ENCODE assay signal across 8 cellular contexts in the genomic region with DNA sequence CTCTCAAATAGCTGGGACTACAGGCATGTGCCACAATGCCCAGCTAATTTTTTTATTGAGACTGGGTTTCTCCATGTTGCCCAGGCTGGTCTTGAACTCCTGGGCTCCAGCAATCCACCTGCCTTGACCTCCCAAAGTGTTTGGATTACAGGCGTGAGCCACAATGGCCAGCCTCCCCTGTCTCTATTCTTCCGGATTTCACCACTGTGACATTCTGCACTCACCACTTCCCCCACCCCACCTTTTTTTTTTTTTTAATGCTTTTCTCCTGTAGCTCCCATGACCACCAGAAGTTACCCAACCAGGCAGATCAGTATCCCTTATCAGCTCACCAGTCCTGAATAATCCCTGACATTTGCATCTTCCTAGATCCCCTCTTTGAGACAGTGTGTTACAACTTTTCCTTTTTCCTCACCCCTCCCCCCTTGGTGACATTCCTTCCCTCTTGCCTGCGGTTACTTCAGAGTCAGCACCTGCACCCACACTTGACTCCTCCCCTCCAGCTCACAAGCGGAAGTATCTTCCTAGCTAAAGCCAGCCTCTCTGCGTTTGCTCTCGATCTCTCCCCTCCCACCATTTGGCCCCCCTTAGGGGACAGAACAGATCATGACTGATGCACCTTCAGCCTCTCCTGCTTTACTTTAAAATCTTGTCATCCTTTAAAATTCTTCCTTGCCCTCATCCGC. TPM values are rescaled to one million over a fixed set of nuclear protein-coding genes. Genes with fewer than 3 reads are reported as not detected.
DNase-seq lines count a peak whose midpoint lies in the region; ATAC-seq, FAIRE-seq and TF ChIP-seq lines count a peak whose summit lies in the region.

No MANE protein-coding gene starts in this region.

- H3K9me3 ChIP-seq in A549: no peaks in the 10 kb centered on the region

- TF ChIP-seq RAD21 in A549 (conservative IDR thresholded peaks at IDR 0.05 in 1 of 2, IDR thresholded peaks at IDR 0.05 in 1 of 2): peak in 1 of 2 experiments; percentile 36; a peak in 2 of 5 replicates

- 5% methylated on average over 7 of the region's 7 CpGs for WGBS in A549 (ENCODE audit: missing lambda C conversion rate)

- H3K4me2 ChIP-seq in A549: peak overlapping the region; percentile 71

- ATAC-seq in A549 (peak; percentile 88 to 95), GM19023 (IDR thresholded peaks at IDR 0.05; ENCODE audit: unreplicated experiment) (peak; percentile 72), HG03103 (IDR thresholded peaks at IDR 0.05; ENCODE audit: low read depth, unreplicated experiment) (peak; percentile 68)

- peak in 1 of 2 experiments; percentile 43; a peak in 2 of 5 replicates for TF ChIP-seq EP300 in A549 (IDR thresholded peaks at IDR 0.05)

- POLR2A ChIA-PET in A549 (lab: Yijun Ruan, JAX): interaction anchor here (0.8 to 5.5 kb wide), 13 partner anchors 12 to 220 kb away, joined by 3 to 119 read pairs (median 4); partner anchors contain the start of genes NMB, SEC11A and WDR73

- DNase-seq in A549 (ENCODE audit: low read depth in 1 of 2, low spot score in 1 of 2) (peak; percentile 88 to 93), NOMO-1 treated with dmso at 0.1 percent for 144 hours (lab: John Stamatoyannopoulos, UW; ENCODE audit: unreplicated experiment) (peak; percentile 85), activated T-cell treated with anti-CD3 and anti-CD28 coated beads for 1 hour (ENCODE audit: low read depth) (peak; percentile 53), globus pallidus (ENCODE audit: low spot score) (peak; percentile 28), renal cortical epithelial cell (ENCODE audit: low read depth) (peak; percentile 92), NCI-H2081 (lab: John Stamatoyannopoulos, UW) (no peak)

- peak; percentile 35 for TF ChIP-seq POLR2A in A549 (IDR thresholded peaks at IDR 0.05; ENCODE audit: low read length)

- H3K27ac ChIP-seq in A549: peak overlapping the region; percentile 82 to 91

- H3K4me3 ChIP-seq in A549: peak overlapping the region; percentile 7; the same call in 2 of the 3 replicates

- CTCF ChIA-PET in A549 (lab: Yijun Ruan, JAX): interaction anchor here (0.8 to 5.1 kb wide), 11 partner anchors 12 to 194 kb away, joined by 3 to 27 read pairs (median 5); partner anchors contain the start of gene SEC11A

- TF ChIP-seq CTCF in A549 (IDR thresholded peaks at IDR 0.05): no peak

- peak; percentile 67 for FAIRE-seq in A549 (lab: Jason Lieb, UNC)

- peaks cover 41% of the 10 kb centered on the region for H3K4me1 ChIP-seq in A549

TF ChIP-seq in A549, 52 proteins besides CTCF, POLR2A, EP300 and RAD21:
- TF ChIP-seq KDM5A (IDR thresholded peaks at IDR 0.05) (no peak), JUN (IDR thresholded peaks at IDR 0.05) (peak; percentile 60 to 74; a peak in 2 of 5 replicates), SMC3 (IDR thresholded peaks at IDR 0.05) (peak; percentile 29; the same call in 1 of the 3 replicates), HES2 (IDR thresholded peaks at IDR 0.05) (no peak), MAFK (IDR thresholded peaks at IDR 0.05; ENCODE audit: partially characterized antibody) (peak; percentile 50), NFE2L2 (conservative IDR thresholded peaks at IDR 0.05; ENCODE audit: low read length) (no peak), BCL3 (IDR thresholded peaks at IDR 0.05) (0 out of 3 replicates have a peak, but pooled peaks have one; percentile 31), MAX (IDR thresholded peaks at IDR 0.05) (0 out of 2 replicates have a peak, but pooled peaks have one; percentile 49), CEBPB (IDR thresholded peaks at IDR 0.05) (peak; percentile 56 to 74), BHLHE40 (IDR thresholded peaks at IDR 0.05; ENCODE audit: low read depth, low read length) (no peak), FOSB (CRISPR knock-in tag; IDR thresholded peaks at IDR 0.05) (no peak), MYC (IDR thresholded peaks at IDR 0.05; ENCODE audit: borderline replicate concordance, low read length) (peak; percentile 55; the same call in 1 of the 2 replicates)
- TF ChIP-seq, protein P1, sequence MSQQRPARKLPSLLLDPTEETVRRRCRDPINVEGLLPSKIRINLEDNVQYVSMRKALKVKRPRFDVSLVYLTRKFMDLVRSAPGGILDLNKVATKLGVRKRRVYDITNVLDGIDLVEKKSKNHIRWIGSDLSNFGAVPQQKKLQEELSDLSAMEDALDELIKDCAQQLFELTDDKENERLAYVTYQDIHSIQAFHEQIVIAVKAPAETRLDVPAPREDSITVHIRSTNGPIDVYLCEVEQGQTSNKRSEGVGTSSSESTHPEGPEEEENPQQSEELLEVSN (IDR thresholded peaks at IDR 0.05; ENCODE audit: borderline replicate concordance, low read depth): no peak

RNA-seq across cellular contexts. Expression of gene ZNF592, which starts 13.5 kb away (rescaled TPM):
- polyA plus RNA-seq in A549 (2011; rRNA removed) (12.4 and 15.6 TPM in 2 replicates), A549 (2017; fragmentation: RNase III; extraction: RNeasy Plus Mini Kit Qiagen cat#74134 plus additional on column Dnase treatment) (12.9 to 14.3 TPM (median 13.9 TPM) in 3 replicates)
- polyA plus RNA-seq in A549 (2012; cell fraction: cytosol; rRNA removed): 14.5 and 20.8 TPM in 2 replicates
- 29.2 and 40.6 TPM in 2 replicates for polyA plus RNA-seq in A549 (2012; cell fraction: nucleus; rRNA removed)
- 25.7 and 27.9 TPM in 2 replicates for polyA minus RNA-seq in A549 (2011; rRNA and poly(A)+ RNA removed)
- total RNA-seq in renal cortical epithelial cell: 2.4 and 16.8 TPM in 2 replicates

RNA-seq across cellular contexts. Expression of gene SEC11A, which starts 19.0 kb away (rescaled TPM):
- polyA plus RNA-seq in A549 (2011; rRNA removed) (237 and 490 TPM in 2 replicates), A549 (2017; fragmentation: RNase III; extraction: RNeasy Plus Mini Kit Qiagen cat#74134 plus additional on column Dnase treatment) (369 to 396 TPM (median 380 TPM) in 3 replicates)
- polyA plus RNA-seq in A549 (2012; cell fraction: cytosol; rRNA removed): 127 and 147 TPM in 2 replicates
- polyA plus RNA-seq in A549 (2012; cell fraction: nucleus; rRNA removed): 50.4 and 80.1 TPM in 2 replicates
- 88.6 and 117 TPM in 2 replicates for polyA minus RNA-seq in A549 (2011; rRNA and poly(A)+ RNA removed)
- total RNA-seq in renal cortical epithelial cell: 291 and 378 TPM in 2 replicates

Comparison
In these comparisons a context has a peak if more than half of its experiments do, and no peak if none do; other contexts are left out.
1. DNase-seq: peak in A549 (2 of 2), NOMO-1 treated with dmso at 0.1 percent for 144 hours (single experiment), activated T-cell treated with anti-CD3 and anti-CD28 coated beads for 1 hour (single experiment), globus pallidus (single experiment) and renal cortical epithelial cell (single experiment); none in NCI-H2081 (0 of 2).
2. Peak in every context shown above with its lines, with median percentiles within 50 percentile points of each other: ATAC-seq.